In genomic region chr5:151153300-151153699, GRCh38 we compare ENCODE assay signal across 11 cellular contexts. TPM values are rescaled to one million over a fixed set of nuclear protein-coding genes. Genes with fewer than 3 reads are reported as not detected.
DNase-seq lines count a peak whose midpoint lies in the region; ATAC-seq and TF ChIP-seq lines count a peak whose summit lies in the region.
"Had no signal": no experiment of that assay in that cellular context is flagged by ENCODE, and none has a peak within 500 bp of the region (broad histone marks: within the 10 kb centered on the region; RNA-seq: fewer than 3 reads in every experiment).

No MANE protein-coding gene starts in this region.

- ATAC-seq in SK-N-SH treated with all-trans-retinoic acid at 6 μM for 48 hours (no peak), GM19455 (IDR thresholded peaks at IDR 0.05; ENCODE audit: unreplicated experiment) (no peak)

- H3K9me3 Mint-ChIP-seq in dendritic cell treated with granulocyte-macrophage colony-stimulating factor and Interleukin-4, amounts not matched to agents 40 ng/mL and 50 ng/mL, for 4 days = no peaks in the 10 kb centered on the region

- no peaks in the 10 kb centered on the region for H3K9me2 ChIP-seq in MM.1S (replicated peaks; ENCODE audit: insufficient read depth, low read length)

- intact Hi-C loops in dendritic cell treated with granulocyte-macrophage colony-stimulating factor and Interleukin-4, amounts not matched to agents 40 ng/mL and 50 ng/mL, for 4 days (cut with micrococcal nuclease) = no loop called here

- H3K27me3 ChIP-seq in GM06990 (replicated peaks; ENCODE audit: control insufficient read depth, insufficient read depth, low read length) (no peaks in the 10 kb centered on the region), MM.1S (replicated peaks; ENCODE audit: insufficient read depth, low read length) (no peaks in the 10 kb centered on the region), smooth muscle cell (ENCODE audit: low read depth) (no peaks in the 10 kb centered on the region)

- H3K4me1 Mint-ChIP-seq in dendritic cell treated with granulocyte-macrophage colony-stimulating factor and Interleukin-4, amounts not matched to agents 40 ng/mL and 50 ng/mL, for 4 days (ENCODE audit: low read depth) = peaks cover 84% of the 10 kb centered on the region

- 86% methylated on average over 3 of the region's 3 CpGs for WGBS in smooth muscle cell (ENCODE audit: low lambda C conversion rate)

- peak overlapping the region; percentile 75 for H3K27ac Mint-ChIP-seq in dendritic cell treated with granulocyte-macrophage colony-stimulating factor and Interleukin-4, amounts not matched to agents 40 ng/mL and 50 ng/mL, for 4 days

- peak overlapping the region; percentile 90; the same call in 1 of the 2 replicates for H3K27ac ChIP-seq in MM.1S (ENCODE audit: low read length)
- H3K27ac ChIP-seq in smooth muscle cell (ENCODE audit: low read depth) = peak overlapping the region; percentile 36

- H3F3A ChIP-seq in MM.1S (ENCODE audit: insufficient read depth, low read length) (peaks cover 50% of the 10 kb centered on the region), smooth muscle cell (ENCODE audit: low read depth) (peaks cover 19% of the 10 kb centered on the region)

- no peaks in the 10 kb centered on the region for H3K9me3 ChIP-seq in MM.1S (replicated peaks; ENCODE audit: insufficient read depth, low read length)
- H3K9me3 ChIP-seq in smooth muscle cell (replicated peaks; ENCODE audit: low read depth) = no peaks in the 10 kb centered on the region

- no peak overlapping the region for H3K4me3 Mint-ChIP-seq in dendritic cell treated with granulocyte-macrophage colony-stimulating factor and Interleukin-4, amounts not matched to agents 40 ng/mL and 50 ng/mL, for 4 days

- no peak overlapping the region for H2AFZ ChIP-seq in MM.1S (ENCODE audit: low read length)
- H2AFZ ChIP-seq in smooth muscle cell (ENCODE audit: low read depth) = no peak overlapping the region

- peaks cover under 1% of the 10 kb centered on the region for H3K27me3 Mint-ChIP-seq in dendritic cell treated with granulocyte-macrophage colony-stimulating factor and Interleukin-4, amounts not matched to agents 40 ng/mL and 50 ng/mL, for 4 days

- TF ChIP-seq CTCF in GM06990 (IDR thresholded peaks at IDR 0.05; ENCODE audit: insufficient read depth, low read length, poor library complexity, severe bottlenecking) (no peak), MM.1S (IDR thresholded peaks at IDR 0.05; ENCODE audit: low read length) (no peak), smooth muscle cell (IDR thresholded peaks at IDR 0.05; ENCODE audit: borderline replicate concordance, insufficient read depth, poor library complexity, severe bottlenecking) (no peak)

- no peak overlapping the region for H3K9ac ChIP-seq in MM.1S (ENCODE audit: low read length)
- H3K9ac ChIP-seq in smooth muscle cell (ENCODE audit: low read depth) = no peak overlapping the region

- H3K36me3 ChIP-seq in GM06990 (ENCODE audit: control insufficient read depth, insufficient read depth, low read length) = peaks cover 8% of the 10 kb centered on the region
- no peaks in the 10 kb centered on the region for H3K36me3 ChIP-seq in MM.1S (replicated peaks; ENCODE audit: insufficient read depth, low read length)
- no peaks in the 10 kb centered on the region for H3K36me3 ChIP-seq in smooth muscle cell (ENCODE audit: low read depth)

- peaks cover 71% of the 10 kb centered on the region for H3K4me1 ChIP-seq in MM.1S (ENCODE audit: low read length)
- peaks cover 23% of the 10 kb centered on the region for H3K4me1 ChIP-seq in smooth muscle cell (ENCODE audit: low read depth)

- H3K79me2 ChIP-seq in MM.1S (ENCODE audit: low read length) (peaks cover 100% of the 10 kb centered on the region), smooth muscle cell (ENCODE audit: low read depth) (peaks cover 97% of the 10 kb centered on the region)

- H3K4me3 ChIP-seq in GM06990 (replicated peaks; ENCODE audit: low read depth, low read length) (peak overlapping the region; percentile 41; the same call in 1 of the 2 replicates), MM.1S (ENCODE audit: low read length) (no peak overlapping the region), smooth muscle cell (no peak overlapping the region)

- no peaks in the 10 kb centered on the region for H4K20me1 ChIP-seq in MM.1S (ENCODE audit: insufficient read depth, low read length)
- H4K20me1 ChIP-seq in smooth muscle cell (ENCODE audit: low read depth) = peaks cover 81% of the 10 kb centered on the region

- H3K4me2 ChIP-seq in MM.1S (ENCODE audit: low read depth, low read length) = no peak overlapping the region
- peak overlapping the region; percentile 43 for H3K4me2 ChIP-seq in smooth muscle cell

- H3K36me3 Mint-ChIP-seq in dendritic cell treated with granulocyte-macrophage colony-stimulating factor and Interleukin-4, amounts not matched to agents 40 ng/mL and 50 ng/mL, for 4 days (ENCODE audit: low read depth) = peaks cover 20% of the 10 kb centered on the region

- peak; percentile 41 for DNase-seq in GM06990 (ENCODE audit: extremely low read depth, insufficient read length)
- DNase-seq in MM.1S = no peak
- DNase-seq in smooth muscle cell (lab: John Stamatoyannopoulos, UW; ENCODE audit: unreplicated experiment) = no peak
- no peak for DNase-seq in dedifferentiated amniotic fluid mesenchymal stem cell (ENCODE audit: extremely low spot score)
- DNase-seq: effector CD8-positive, alpha-beta T cell; NCI-H1930; stimulated activated CD4-positive, alpha-beta T cell treated with anti-CD3 and anti-CD28 coated beads, Interleukin-12 subunit alpha, Interleukin-12 subunit beta, amount 100 ng/mL, for 4 hours; T1000 had no signal

TF ChIP-seq in SK-N-SH treated with all-trans-retinoic acid at 6 μM for 48 hours, 23 proteins besides CTCF, POLR2A, EP300 and RAD21 (continues in another document):
- TF ChIP-seq TSHZ2 (CRISPR knock-in tag; IDR thresholded peaks at IDR 0.05) (no peak), TOX (CRISPR knock-in tag; IDR thresholded peaks at IDR 0.05; ENCODE audit: borderline replicate concordance) (no peak), PATZ1 (CRISPR knock-in tag; IDR thresholded peaks at IDR 0.05; ENCODE audit: borderline replicate concordance) (no peak), ZNF70 (CRISPR knock-in tag; IDR thresholded peaks at IDR 0.05) (no peak), OSR1 (CRISPR knock-in tag; IDR thresholded peaks at IDR 0.05) (no peak), ZFP3 (CRISPR knock-in tag; IDR thresholded peaks at IDR 0.05) (no peak), CSDC2 (CRISPR knock-in tag; IDR thresholded peaks at IDR 0.05) (no peak), CREB5 (CRISPR knock-in tag; IDR thresholded peaks at IDR 0.05; ENCODE audit: low read depth) (no peak), ESRRG (CRISPR knock-in tag; IDR thresholded peaks at IDR 0.05) (no peak), ZC3H10 (CRISPR knock-in tag; IDR thresholded peaks at IDR 0.05) (no peak), ZFP30 (CRISPR knock-in tag; IDR thresholded peaks at IDR 0.05) (no peak), ISL1 (CRISPR knock-in tag; IDR thresholded peaks at IDR 0.05) (no peak)

RNA-seq across cellular contexts. Expression of gene ANXA6, which starts 4.3 kb away (rescaled TPM):
- total RNA-seq in smooth muscle cell = 264 and 274 TPM in 2 replicates
- 206 and 279 TPM in 2 replicates for polyA plus RNA-seq in smooth muscle cell
